18 cellular contexts compared by ENCODE assay signal in the genomic region with DNA sequence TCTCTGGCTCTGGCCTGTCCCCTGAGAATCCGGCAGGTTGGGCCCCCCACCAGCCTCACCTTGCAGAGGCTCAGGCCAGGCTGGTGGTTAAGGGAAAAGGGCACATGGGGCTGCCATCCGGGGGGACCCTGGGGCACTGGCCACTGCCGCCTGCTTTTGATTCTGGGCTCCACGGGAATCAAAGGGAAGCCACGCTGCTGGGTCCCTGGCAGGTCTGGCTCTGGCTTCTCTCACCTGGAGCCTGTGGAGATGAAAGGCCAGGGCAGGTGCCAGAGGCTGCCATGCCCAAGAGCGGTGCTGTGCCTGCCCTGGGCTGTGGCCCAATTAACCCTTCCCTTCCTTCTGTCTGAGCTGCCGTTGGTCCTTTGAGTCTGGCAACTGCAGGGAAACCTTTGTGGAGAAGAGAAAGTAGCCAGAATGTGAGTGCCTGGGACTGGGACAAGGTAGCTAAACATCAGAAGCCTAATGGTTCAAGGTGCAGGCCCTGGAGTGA. TPM values are rescaled to one million over a fixed set of nuclear protein-coding genes. Genes with fewer than 3 reads are reported as not detected.
"Had no signal": no experiment of that assay in that cellular context is flagged by ENCODE, and none has a peak within 500 bp of the region (broad histone marks: within the 10 kb centered on the region; RNA-seq: fewer than 3 reads in every experiment).

No MANE protein-coding gene starts in this region.

- H3K4me3 ChIP-seq: esophagus squamous epithelium, neural progenitor cell, sigmoid colon, spleen, upper lobe of right lung had no signal

- H3K27ac ChIP-seq: esophagus squamous epithelium, neural progenitor cell, parathyroid adenoma, sigmoid colon, spleen, upper lobe of right lung had no signal

- DNase-seq: activated B cell treated with CpG ODN at 0.5 μM for 24 hours; activated CD4-positive, alpha-beta memory T cell treated with anti-CD3 and anti-CD28 coated beads for 36 hours; activated CD4-positive, alpha-beta T cell treated with anti-CD3 and anti-CD28 coated beads for 4 hours; activated T-cell treated with anti-CD3 and anti-CD28 coated beads for 4 hours; effector memory CD4-positive, alpha-beta T cell; esophagus squamous epithelium; naive B cell; sigmoid colon; spleen; stimulated activated CD4-positive, alpha-beta T cell treated with anti-CD3 and anti-CD28 coated beads, Interleukin-4, amount 100 ng/mL, for 4 hours; upper lobe of right lung had no signal

- H3K4me1 ChIP-seq: neural progenitor cell, parathyroid adenoma had no signal

- H3K9me3 ChIP-seq: esophagus squamous epithelium, sigmoid colon, spleen, upper lobe of right lung had no signal

- H3K36me3 ChIP-seq: esophagus squamous epithelium, neural progenitor cell, sigmoid colon, spleen, upper lobe of right lung had no signal

- ATAC-seq: stimulated activated memory B cell treated with anti-CD40 and anti-IgM and Interleukin-4, amounts not matched to agents 10 μg/mL and 1 μg/mL and 100 μg/mL, for 72 hours; upper lobe of right lung had no signal

RNA-seq across cellular contexts. Expression of a gene that starts 9.4 kb away (rescaled TPM):
- total RNA-seq: activated CD4-positive, alpha-beta memory T cell treated with anti-CD3 and anti-CD28 coated beads for 36 hours; activated T-helper 1 cell treated with anti-CD3 and anti-CD28 coated beads, Interleukin-12 subunit alpha, Interleukin-12 subunit beta, Interleukin-2, Interleukin-4 antibody, amounts not matched to agents 30 ng/mL and 10 ng/mL and 1 ng/mL, durations not matched to agents 14 hours and 24 hours and 36 hours; chondrocyte; liver; mononuclear cell; spleen had no signal
